10 cellular contexts compared by ENCODE assay signal in the genomic region with DNA sequence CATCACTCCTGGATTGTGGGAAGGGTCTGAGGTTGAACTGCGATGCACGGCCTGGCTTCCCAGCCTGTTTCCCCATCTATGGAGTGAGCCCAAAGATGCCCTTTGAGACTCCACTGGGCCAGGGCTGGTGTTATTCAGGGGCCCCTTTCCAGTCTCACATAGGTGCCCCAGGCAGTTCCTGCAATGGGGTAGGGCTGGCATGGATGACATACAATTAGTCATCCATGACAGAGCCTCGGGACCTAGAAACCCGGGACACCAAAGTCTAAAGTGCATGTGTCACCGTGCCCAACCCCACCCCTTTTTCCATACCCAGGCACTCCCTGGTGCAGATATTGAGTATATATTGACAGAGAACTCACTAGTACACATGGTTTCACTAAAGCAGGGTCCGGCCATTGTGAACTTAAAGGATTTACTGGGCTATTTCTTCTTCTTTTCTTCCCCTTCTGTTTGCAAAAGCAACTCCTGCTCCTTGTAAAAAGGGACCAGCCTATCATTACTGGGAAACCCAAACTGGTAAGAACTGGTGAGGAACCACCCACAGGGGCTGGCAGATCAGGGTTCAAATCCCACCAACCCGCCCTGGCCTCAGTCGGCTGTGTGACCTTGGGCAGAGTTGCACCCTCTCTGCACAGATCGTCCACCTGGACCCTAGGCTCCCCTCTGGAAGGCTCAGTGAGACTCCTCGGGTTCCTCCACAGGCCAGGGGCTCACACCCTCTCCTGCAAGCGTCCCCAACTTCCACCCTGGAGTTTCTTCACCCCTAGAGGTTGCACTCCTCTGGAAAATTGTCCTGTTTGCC. TPM values are rescaled to one million over a fixed set of nuclear protein-coding genes. Genes with fewer than 3 reads are reported as not detected.
A peak's percentile ranks its signal among the peaks of the same experiment; 100 is the strongest.
DNase-seq lines count a peak whose midpoint lies in the region; ATAC-seq and TF ChIP-seq lines count a peak whose summit lies in the region.
"Had no signal": no experiment of that assay in that cellular context is flagged by ENCODE, and none has a peak within 500 bp of the region (broad histone marks: within the 10 kb centered on the region; RNA-seq: fewer than 3 reads in every experiment).

No MANE protein-coding gene starts in this region.

- H3K9me3 ChIP-seq in liver (ENCODE audit: control insufficient read depth in 4 of 4, low read length in 3 of 4) (no peaks in the 10 kb centered on the region), heart left ventricle (no peaks in the 10 kb centered on the region)

- H3K4me3 ChIP-seq in liver (ENCODE audit: low read depth in 1 of 3, low read length in 3 of 3) (no peak overlapping the region), heart left ventricle (no peak overlapping the region)

- H3K27ac Mint-ChIP-seq in activated CD4-positive, alpha-beta T cell treated with anti-CD3 and anti-CD28 coated beads for 36 hours, result peak overlapping the region; percentile 63
- peak overlapping the region; percentile 41 for H3K27ac Mint-ChIP-seq in activated CD4-positive, alpha-beta T cell treated with anti-CD3 and anti-CD28 coated beads, Interleukin-2, amount 10 ng/mL, durations not matched to agents 7 days and 5 days

- no peaks in the 10 kb centered on the region for H3K36me3 Mint-ChIP-seq in activated CD4-positive, alpha-beta T cell treated with anti-CD3 and anti-CD28 coated beads for 36 hours (ENCODE audit: low read depth)
- H3K36me3 Mint-ChIP-seq in activated CD4-positive, alpha-beta T cell treated with anti-CD3 and anti-CD28 coated beads, Interleukin-2, amount 10 ng/mL, durations not matched to agents 7 days and 5 days (ENCODE audit: low read depth), result peaks cover 6% of the 10 kb centered on the region

- H3K27me3 ChIP-seq in liver (ENCODE audit: control insufficient read depth in 4 of 4, insufficient read depth in 4 of 4, low read length in 3 of 4), result peaks cover 0 to 15% (median 3%) of the 10 kb centered on the region in 4 donors
- H3K27me3 ChIP-seq in heart left ventricle, result peaks cover 12 to 78% (median 42%) of the 10 kb centered on the region in 9 donors

- H3K4me1 Mint-ChIP-seq in activated CD4-positive, alpha-beta T cell treated with anti-CD3 and anti-CD28 coated beads for 36 hours, result peaks cover 45% of the 10 kb centered on the region
- peaks cover 53% of the 10 kb centered on the region for H3K4me1 Mint-ChIP-seq in activated CD4-positive, alpha-beta T cell treated with anti-CD3 and anti-CD28 coated beads, Interleukin-2, amount 10 ng/mL, durations not matched to agents 7 days and 5 days

- TF ChIP-seq RAD21 in liver (IDR thresholded peaks at IDR 0.05), result no peak

- POLR2A ChIA-PET in activated CD4-positive, alpha-beta T cell treated with anti-CD3 and anti-CD28 coated beads for 36 hours (lab: Charles Lee), result interaction anchor here (0.5 kb wide), 1 partner anchor 8 kb away, joined by 3 read pairs; no protein-coding TSS in a partner anchor
- POLR2A ChIA-PET in activated CD4-positive, alpha-beta T cell treated with anti-CD3 and anti-CD28 coated beads, Interleukin-2, amount 10 ng/mL, durations not matched to agents 7 days and 5 days (lab: Charles Lee), result no interaction called here

- no peak for TF ChIP-seq CTCF in liver (IDR thresholded peaks at IDR 0.05; ENCODE audit: low read depth, low read length, missing input control)
- no peak for TF ChIP-seq CTCF in heart left ventricle (IDR thresholded peaks at IDR 0.05)

- 48% methylated on average over 11 of the region's 11 CpGs for WGBS in liver
- WGBS in heart left ventricle, 4 donors, result 65 to 69% (median 68%) methylated on average over 10 to 11 of the region's 11 CpGs

- DNase-seq in activated CD4-positive, alpha-beta T cell treated with anti-CD3 and anti-CD28 coated beads for 36 hours, result peak; percentile 89
- no peak for DNase-seq in activated CD4-positive, alpha-beta T cell treated with anti-CD3 and anti-CD28 coated beads, Interleukin-2, amount 50 U/mL, for 1 hour
- DNase-seq in activated CD4-positive, alpha-beta T cell treated with anti-CD3 and anti-CD28 coated beads, Interleukin-2, amount 10 ng/mL, durations not matched to agents 7 days and 5 days, result no peak
- DNase-seq in stromal cell of bone marrow (ENCODE audit: low read depth) (peak; percentile 16), heart left ventricle (no peak), UCSD-AML1 (lab: John Stamatoyannopoulos, UW; ENCODE audit: unreplicated experiment) (no peak)
- DNase-seq: activated gamma-delta T cell treated with Interleukin-2 at 50 U/mL for 16 hours, NCI-H524 treated with DMSO at 0.1 percent for 48 hours had no signal

- no peak overlapping the region for H3K4me3 Mint-ChIP-seq in activated CD4-positive, alpha-beta T cell treated with anti-CD3 and anti-CD28 coated beads for 36 hours
- no peak overlapping the region for H3K4me3 Mint-ChIP-seq in activated CD4-positive, alpha-beta T cell treated with anti-CD3 and anti-CD28 coated beads, Interleukin-2, amount 10 ng/mL, durations not matched to agents 7 days and 5 days

- no peak overlapping the region for H3K9ac ChIP-seq in liver (ENCODE audit: low read depth in 1 of 2, low read length in 2 of 2)

- no peaks in the 10 kb centered on the region for H3K27me3 Mint-ChIP-seq in activated CD4-positive, alpha-beta T cell treated with anti-CD3 and anti-CD28 coated beads for 36 hours
- peaks cover 10% of the 10 kb centered on the region for H3K27me3 Mint-ChIP-seq in activated CD4-positive, alpha-beta T cell treated with anti-CD3 and anti-CD28 coated beads, Interleukin-2, amount 10 ng/mL, durations not matched to agents 7 days and 5 days

- H3K36me3 ChIP-seq in liver (ENCODE audit: control insufficient read depth in 4 of 4, insufficient read depth in 3 of 4, low read depth in 1 of 4, low read length in 3 of 4) (no peaks in the 10 kb centered on the region), heart left ventricle (no peaks in the 10 kb centered on the region)

- ATAC-seq in activated CD4-positive, alpha-beta T cell treated with anti-CD3 and anti-CD28 coated beads for 36 hours, result peak; percentile 95
- ATAC-seq in heart left ventricle (no peak), HG03521 (IDR thresholded peaks at IDR 0.05; ENCODE audit: unreplicated experiment) (no peak)

- intact Hi-C loops in activated CD4-positive, alpha-beta T cell treated with anti-CD3 and anti-CD28 coated beads for 36 hours (cut with DNase I, micrococcal nuclease), result loop anchor here (1.0 to 5.0 kb wide), 3 partner anchors 51 to 135 kb away; a partner anchor contains a TSS
- intact Hi-C loops in heart left ventricle (cut with DNase I), result no loop called here

- H3K27ac ChIP-seq in liver (ENCODE audit: low read depth in 1 of 2, low read length in 2 of 2) (no peak overlapping the region), heart left ventricle (no peak overlapping the region)

- peaks cover 0 to 13% (median 1%) of the 10 kb centered on the region in 4 donors for H3K4me1 ChIP-seq in liver (ENCODE audit: control insufficient read depth in 4 of 4, insufficient read depth in 4 of 4, low read length in 3 of 4)
- H3K4me1 ChIP-seq in heart left ventricle, result peaks cover 0 to 11% (median 0%) of the 10 kb centered on the region in 12 donors

- CTCF ChIA-PET in activated CD4-positive, alpha-beta T cell treated with anti-CD3 and anti-CD28 coated beads for 36 hours (lab: Charles Lee), result interaction anchor here (0.6 to 1.2 kb wide), 4 partner anchors 15 to 356 kb away, joined by 3 to 7 read pairs (median 4); a partner anchor contains a TSS
- CTCF ChIA-PET in activated CD4-positive, alpha-beta T cell treated with anti-CD3 and anti-CD28 coated beads, Interleukin-2, amount 10 ng/mL, durations not matched to agents 7 days and 5 days (lab: Charles Lee), result interaction anchor here (0.6 to 1.0 kb wide), 2 partner anchors 17 to 25 kb away, joined by 3 read pairs; no protein-coding TSS in a partner anchor

- no peak for TF ChIP-seq POLR2A in heart left ventricle (IDR thresholded peaks at IDR 0.05)

- H3K9me3 Mint-ChIP-seq in activated CD4-positive, alpha-beta T cell treated with anti-CD3 and anti-CD28 coated beads for 36 hours (ENCODE audit: low read depth), result no peaks in the 10 kb centered on the region
- H3K9me3 Mint-ChIP-seq in activated CD4-positive, alpha-beta T cell treated with anti-CD3 and anti-CD28 coated beads, Interleukin-2, amount 10 ng/mL, durations not matched to agents 7 days and 5 days, result no peaks in the 10 kb centered on the region

TF ChIP-seq in liver, 16 proteins besides CTCF, POLR2A, EP300 and RAD21 (continues in another document):
- TF ChIP-seq RXRA (IDR thresholded peaks at IDR 0.05) (peak; percentile 52 to 68), HNF4A (conservative IDR thresholded peaks at IDR 0.05) (peak; percentile 96)

RNA-seq across cellular contexts. Expression of a gene that starts 2.7 kb away (rescaled TPM):
- under 1 TPM; 0.75 to 0.95 TPM for total RNA-seq in activated CD4-positive, alpha-beta T cell treated with anti-CD3 and anti-CD28 coated beads for 36 hours
- total RNA-seq in activated CD4-positive, alpha-beta T cell treated with anti-CD3 and anti-CD28 coated beads, Interleukin-2, amount 10 ng/mL, durations not matched to agents 7 days and 5 days, result under 1 TPM; 0.35 to 0.81 TPM
- 1 to 10 TPM in 1 of 2 donors, under 1 TPM in 1; 0.14 to 1.0 TPM for total RNA-seq in liver
- polyA plus RNA-seq in liver, result 1 to 10 TPM; 1.1 to 2.1 TPM
- not detected for total RNA-seq in heart left ventricle
- not detected for polyA plus RNA-seq in heart left ventricle

RNA-seq across cellular contexts. Expression of a gene that starts 23.7 kb away (rescaled TPM):
- total RNA-seq in activated CD4-positive, alpha-beta T cell treated with anti-CD3 and anti-CD28 coated beads for 36 hours, result 1 to 10 TPM; 6.9 to 9.7 TPM
- 1 to 10 TPM; 6.8 to 7.4 TPM for total RNA-seq in activated CD4-positive, alpha-beta T cell treated with anti-CD3 and anti-CD28 coated beads, Interleukin-2, amount 10 ng/mL, durations not matched to agents 7 days and 5 days
- not detected for total RNA-seq in liver
- polyA plus RNA-seq in liver, result under 1 TPM in 1 of 2 donors, not detected in 1; 0.22 TPM
- total RNA-seq in heart left ventricle, result under 1 TPM in 1 of 9 donors, not detected in 8; 0.56 TPM
- polyA plus RNA-seq in heart left ventricle, result not detected

RNA-seq across cellular contexts. Expression of a gene that starts 46.3 kb away (rescaled TPM):
- 10 to 100 TPM; 50.5 to 51.8 TPM for total RNA-seq in activated CD4-positive, alpha-beta T cell treated with anti-CD3 and anti-CD28 coated beads for 36 hours
- total RNA-seq in activated CD4-positive, alpha-beta T cell treated with anti-CD3 and anti-CD28 coated beads, Interleukin-2, amount 10 ng/mL, durations not matched to agents 7 days and 5 days, result 10 to 100 TPM; 76.3 to 84.1 TPM
- total RNA-seq in liver (1 to 10 TPM; 2.1 to 2.8 TPM), heart left ventricle (1 to 10 TPM in 4 of 9 donors, under 1 TPM in 5; 0.29 to 3.3 (median 0.77) TPM)
- polyA plus RNA-seq in liver (1 to 10 TPM in 1 of 2 donors, under 1 TPM in 1; 0.69 to 1.3 TPM), heart left ventricle (under 1 TPM; 0.34 to 0.49 TPM)

RNA-seq across cellular contexts. Expression of a gene that starts 50.2 kb away (rescaled TPM):
- total RNA-seq in activated CD4-positive, alpha-beta T cell treated with anti-CD3 and anti-CD28 coated beads for 36 hours, result 100 to 1,000 TPM; 174 to 180 TPM
- 100 to 1,000 TPM; 172 to 176 TPM for total RNA-seq in activated CD4-positive, alpha-beta T cell treated with anti-CD3 and anti-CD28 coated beads, Interleukin-2, amount 10 ng/mL, durations not matched to agents 7 days and 5 days
- total RNA-seq in liver, result 1 to 10 TPM; 4.4 to 7.1 TPM
- polyA plus RNA-seq in liver, result 1 to 10 TPM in 1 of 2 donors, under 1 TPM in 1; 0.87 to 1.7 TPM
- total RNA-seq in heart left ventricle, result 10 to 100 TPM in 1 of 9 donors, 1 to 10 TPM in 7, under 1 TPM in 1; 0.77 to 29.2 (median 1.8) TPM
- 1 to 10 TPM in 1 of 2 donors, under 1 TPM in 1; 0.99 to 1.1 TPM for polyA plus RNA-seq in heart left ventricle

Comparison
In these comparisons a context has a peak if more than half of its experiments do, and no peak if none do; other contexts are left out.
1. DNase-seq: peak in activated CD4-positive, alpha-beta T cell treated with anti-CD3 and anti-CD28 coated beads for 36 hours (single experiment) and stromal cell of bone marrow (single experiment); none in activated CD4-positive, alpha-beta T cell treated with anti-CD3 and anti-CD28 coated beads, Interleukin-2, amount 50 U/mL, for 1 hour (single experiment), activated CD4-positive, alpha-beta T cell treated with anti-CD3 and anti-CD28 coated beads, Interleukin-2, amount 10 ng/mL, durations not matched to agents 7 days and 5 days (single experiment), heart left ventricle (0 of 5) and UCSD-AML1 (single experiment).
2. RNA of a gene that starts 23.7 kb away (total RNA-seq): 6.9 to 9.7 TPM in activated CD4-positive, alpha-beta T cell treated with anti-CD3 and anti-CD28 coated beads for 36 hours and 6.8 to 7.4 TPM in activated CD4-positive, alpha-beta T cell treated with anti-CD3 and anti-CD28 coated beads, Interleukin-2, amount 10 ng/mL, durations not matched to agents 7 days and 5 days; not detected in liver and 0.56 TPM in heart left ventricle; every median in the first group is over 4 times any median in the second.
3. RNA of a gene that starts 46.3 kb away (total RNA-seq): 76.3 to 84.1 TPM in activated CD4-positive, alpha-beta T cell treated with anti-CD3 and anti-CD28 coated beads, Interleukin-2, amount 10 ng/mL, durations not matched to agents 7 days and 5 days and 50.5 to 51.8 TPM in activated CD4-positive, alpha-beta T cell treated with anti-CD3 and anti-CD28 coated beads for 36 hours; 2.1 to 2.8 TPM in liver and 0.29 to 3.3 TPM in heart left ventricle; every median in the first group is over 10 times any median in the second.
4. intact Hi-C loops: an anchor here in activated CD4-positive, alpha-beta T cell treated with anti-CD3 and anti-CD28 coated beads for 36 hours (1.0 to 5.0 kb wide); none called in heart left ventricle.